ENCODE assay signal across 21 cellular contexts in genomic region chr2:1976725-1977416, GRCh38.
"Had no signal": no experiment of that assay in that cellular context is flagged by ENCODE, and none has a peak within 500 bp of the region (broad histone marks: within the 10 kb centered on the region; RNA-seq: fewer than 3 reads in every experiment).

No MANE protein-coding gene starts in this region.

- H3K36me3 ChIP-seq: ascending aorta, cardiac muscle cell, colonic mucosa, left lung had no signal

- H3K4me3 Mint-ChIP-seq: stimulated activated naive CD8-positive, alpha-beta T cell treated with anti-CD3 and anti-CD28 coated beads, Interleukin-15, amount 100 ng/mL, for 72 hours; T-helper 1 cell treated with Interleukin-12 subunit alpha and Interleukin-12 subunit beta and Interleukin-4 antibody, amounts not matched to agents 30 μg/mL and 1 μg/mL, for 36 hours; type B pancreatic cell had no signal

- FAIRE-seq: small intestine had no signal

- H3K27me3 Mint-ChIP-seq: progenitor cell of endocrine pancreas had no signal

- H3K27ac ChIP-seq: ascending aorta, cardiac muscle cell, colonic mucosa, left lung had no signal

- DNase-seq: activated CD4-positive, alpha-beta T cell treated with anti-CD3 and anti-CD28 coated beads, Interleukin-2, amount 50 U/mL, for 1 hour; activated CD8-positive, alpha-beta memory T cell treated with anti-CD3 and anti-CD28 coated beads for 24 hours; activated CD8-positive, alpha-beta memory T cell treated with anti-CD3 and anti-CD28 coated beads, Interleukin-2, amount 50 U/mL, for 48 hours; activated effector memory CD4-positive, alpha-beta T cell treated with anti-CD3 and anti-CD28 coated beads, Interleukin-2, amount 50 U/mL, for 16 hours; activated naive CD4-positive, alpha-beta T cell treated with anti-CD3 and anti-CD28 coated beads, Interleukin-2, amount 50 U/mL, for 16 hours; activated T-cell treated with anti-CD3 and anti-CD28 coated beads, Interleukin-2, amount 50 U/mL, for 48 hours; colonic mucosa; erythroblast; hypothalamus; kidney; left lung; small intestine; stimulated activated CD4-positive, alpha-beta T cell treated with anti-CD3 and anti-CD28 coated beads, Interleukin-15, amount 100 ng/mL, for 24 hours; stimulated activated CD4-positive, alpha-beta T cell treated with anti-CD3 and anti-CD28 coated beads, Interleukin-2, amount 100 ng/mL, for 48 hours; stimulated activated naive CD8-positive, alpha-beta T cell treated with anti-CD3 and anti-CD28 coated beads, Interleukin-15, amount 100 ng/mL, for 72 hours had no signal

- H3K27me3 ChIP-seq: ascending aorta, cardiac muscle cell, colonic mucosa, left lung had no signal

- H3K9me3 Mint-ChIP-seq: stimulated activated naive CD8-positive, alpha-beta T cell treated with anti-CD3 and anti-CD28 coated beads, Interleukin-15, amount 100 ng/mL, for 72 hours; T-helper 1 cell treated with Interleukin-12 subunit alpha and Interleukin-12 subunit beta and Interleukin-4 antibody, amounts not matched to agents 30 μg/mL and 1 μg/mL, for 36 hours; type B pancreatic cell had no signal

- H3K36me3 Mint-ChIP-seq: type B pancreatic cell had no signal

- H3K4me3 ChIP-seq: ascending aorta, cardiac muscle cell, colonic mucosa, left lung had no signal

- H3K27ac Mint-ChIP-seq: progenitor cell of endocrine pancreas; stimulated activated naive CD8-positive, alpha-beta T cell treated with anti-CD3 and anti-CD28 coated beads, Interleukin-15, amount 100 ng/mL, for 72 hours; T-helper 1 cell treated with Interleukin-12 subunit alpha and Interleukin-12 subunit beta and Interleukin-4 antibody, amounts not matched to agents 30 μg/mL and 1 μg/mL, for 36 hours; type B pancreatic cell had no signal

- H3K4me1 Mint-ChIP-seq: stimulated activated naive CD8-positive, alpha-beta T cell treated with anti-CD3 and anti-CD28 coated beads, Interleukin-15, amount 100 ng/mL, for 72 hours had no signal

- ATAC-seq: activated CD4-positive, CD25-positive, alpha-beta regulatory T cell treated with anti-CD3 and anti-CD28 coated beads, Interleukin-2, amount 50 U/mL, for 24 hours; left lung; stimulated activated naive CD8-positive, alpha-beta T cell treated with anti-CD3 and anti-CD28 coated beads, Interleukin-15, amount 100 ng/mL, for 72 hours had no signal
